In the genomic region with DNA sequence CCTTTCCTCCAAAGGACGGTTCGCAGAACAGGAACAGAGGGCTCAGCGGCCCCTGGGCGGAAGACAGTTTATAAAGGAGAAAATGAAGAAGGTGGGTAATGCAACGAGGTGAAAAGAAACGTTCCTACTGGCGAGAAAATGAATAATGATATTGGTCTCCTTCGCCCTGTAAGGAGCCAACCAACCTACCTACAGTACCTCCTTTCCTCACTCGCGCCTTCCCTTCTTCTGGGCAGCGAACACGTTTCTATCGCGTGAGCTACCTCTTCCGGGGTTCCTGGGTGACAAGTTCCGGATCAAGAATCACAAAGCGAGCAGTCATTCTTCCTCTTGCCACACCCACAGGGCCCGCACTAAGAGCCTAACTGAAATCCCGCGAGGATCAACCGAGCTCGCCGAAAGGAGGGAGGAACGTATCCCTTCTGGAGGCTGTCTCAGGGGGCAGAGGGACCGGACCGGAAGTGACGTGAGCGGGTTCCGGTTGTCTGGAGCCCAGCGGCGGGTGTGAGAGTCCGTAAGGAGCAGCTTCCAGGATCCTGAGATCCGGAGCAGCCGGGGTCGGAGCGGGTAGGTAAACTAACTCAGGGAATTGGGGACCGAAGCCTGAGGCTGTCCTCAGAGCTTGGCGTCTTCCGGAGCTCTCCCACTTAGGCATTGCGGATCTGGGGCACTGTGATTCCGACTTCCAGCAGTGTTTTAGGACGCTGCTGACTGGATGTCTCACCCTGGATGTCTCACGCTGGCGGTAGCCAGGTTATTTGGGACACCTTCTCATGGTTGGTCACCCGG, we compare ENCODE assay signal across 1 cellular context.
TF ChIP-seq lines count a peak whose summit lies in the region.

A gene (minus strand): TSS at position 249 of the 789 bp plus-strand sequence. CDS start 9,452 bp downstream, outside the sequence.
A gene (plus strand): TSS at position 473 of the 789 bp plus-strand sequence. CDS start 23,793 bp downstream, outside the sequence.

TF ChIP-seq in K562, 482 proteins besides CTCF, POLR2A, EP300 and RAD21 (continued from another document and continues in another):
- TF ChIP-seq, protein P1, sequence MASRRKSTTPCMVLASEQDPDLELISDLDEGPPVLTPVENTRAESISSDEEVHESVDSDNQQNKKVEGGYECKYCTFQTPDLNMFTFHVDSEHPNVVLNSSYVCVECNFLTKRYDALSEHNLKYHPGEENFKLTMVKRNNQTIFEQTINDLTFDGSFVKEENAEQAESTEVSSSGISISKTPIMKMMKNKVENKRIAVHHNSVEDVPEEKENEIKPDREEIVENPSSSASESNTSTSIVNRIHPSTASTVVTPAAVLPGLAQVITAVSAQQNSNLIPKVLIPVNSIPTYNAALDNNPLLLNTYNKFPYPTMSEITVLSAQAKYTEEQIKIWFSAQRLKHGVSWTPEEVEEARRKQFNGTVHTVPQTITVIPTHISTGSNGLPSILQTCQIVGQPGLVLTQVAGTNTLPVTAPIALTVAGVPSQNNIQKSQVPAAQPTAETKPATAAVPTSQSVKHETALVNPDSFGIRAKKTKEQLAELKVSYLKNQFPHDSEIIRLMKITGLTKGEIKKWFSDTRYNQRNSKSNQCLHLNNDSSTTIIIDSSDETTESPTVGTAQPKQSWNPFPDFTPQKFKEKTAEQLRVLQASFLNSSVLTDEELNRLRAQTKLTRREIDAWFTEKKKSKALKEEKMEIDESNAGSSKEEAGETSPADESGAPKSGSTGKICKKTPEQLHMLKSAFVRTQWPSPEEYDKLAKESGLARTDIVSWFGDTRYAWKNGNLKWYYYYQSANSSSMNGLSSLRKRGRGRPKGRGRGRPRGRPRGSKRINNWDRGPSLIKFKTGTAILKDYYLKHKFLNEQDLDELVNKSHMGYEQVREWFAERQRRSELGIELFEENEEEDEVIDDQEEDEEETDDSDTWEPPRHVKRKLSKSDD (conservative IDR thresholded peaks at IDR 0.05; ENCODE audit: low read length) = peak; percentile 64; the same call in 1 of the 2 replicates
- TF ChIP-seq, protein P2, sequence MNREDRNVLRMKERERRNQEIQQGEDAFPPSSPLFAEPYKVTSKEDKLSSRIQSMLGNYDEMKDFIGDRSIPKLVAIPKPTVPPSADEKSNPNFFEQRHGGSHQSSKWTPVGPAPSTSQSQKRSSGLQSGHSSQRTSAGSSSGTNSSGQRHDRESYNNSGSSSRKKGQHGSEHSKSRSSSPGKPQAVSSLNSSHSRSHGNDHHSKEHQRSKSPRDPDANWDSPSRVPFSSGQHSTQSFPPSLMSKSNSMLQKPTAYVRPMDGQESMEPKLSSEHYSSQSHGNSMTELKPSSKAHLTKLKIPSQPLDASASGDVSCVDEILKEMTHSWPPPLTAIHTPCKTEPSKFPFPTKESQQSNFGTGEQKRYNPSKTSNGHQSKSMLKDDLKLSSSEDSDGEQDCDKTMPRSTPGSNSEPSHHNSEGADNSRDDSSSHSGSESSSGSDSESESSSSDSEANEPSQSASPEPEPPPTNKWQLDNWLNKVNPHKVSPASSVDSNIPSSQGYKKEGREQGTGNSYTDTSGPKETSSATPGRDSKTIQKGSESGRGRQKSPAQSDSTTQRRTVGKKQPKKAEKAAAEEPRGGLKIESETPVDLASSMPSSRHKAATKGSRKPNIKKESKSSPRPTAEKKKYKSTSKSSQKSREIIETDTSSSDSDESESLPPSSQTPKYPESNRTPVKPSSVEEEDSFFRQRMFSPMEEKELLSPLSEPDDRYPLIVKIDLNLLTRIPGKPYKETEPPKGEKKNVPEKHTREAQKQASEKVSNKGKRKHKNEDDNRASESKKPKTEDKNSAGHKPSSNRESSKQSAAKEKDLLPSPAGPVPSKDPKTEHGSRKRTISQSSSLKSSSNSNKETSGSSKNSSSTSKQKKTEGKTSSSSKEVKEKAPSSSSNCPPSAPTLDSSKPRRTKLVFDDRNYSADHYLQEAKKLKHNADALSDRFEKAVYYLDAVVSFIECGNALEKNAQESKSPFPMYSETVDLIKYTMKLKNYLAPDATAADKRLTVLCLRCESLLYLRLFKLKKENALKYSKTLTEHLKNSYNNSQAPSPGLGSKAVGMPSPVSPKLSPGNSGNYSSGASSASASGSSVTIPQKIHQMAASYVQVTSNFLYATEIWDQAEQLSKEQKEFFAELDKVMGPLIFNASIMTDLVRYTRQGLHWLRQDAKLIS (CRISPR knock-in tag; IDR thresholded peaks at IDR 0.05) = 0 out of 2 replicates have a peak, but pooled peaks have one; percentile 60
- TF ChIP-seq EHMT2 (IDR thresholded peaks at IDR 0.05) (no peak), BACH1 (tag; IDR thresholded peaks at IDR 0.05) (no peak), C11orf30 (IDR thresholded peaks at IDR 0.05; ENCODE audit: low read depth) (peak; percentile 92), TGIF2 (CRISPR knock-in tag; IDR thresholded peaks at IDR 0.05) (no peak), PHF20 (IDR thresholded peaks at IDR 0.05; ENCODE audit: partially characterized antibody) (peak; percentile 70), ZNF431 (CRISPR knock-in tag; IDR thresholded peaks at IDR 0.05) (0 out of 2 replicates have a peak, but pooled peaks have one; percentile 11), KAT8 (IDR thresholded peaks at IDR 0.05; ENCODE audit: low read depth) (no peak), FOXK2 (conservative IDR thresholded peaks at IDR 0.05 in 1 of 2, IDR thresholded peaks at IDR 0.05 in 1 of 2; ENCODE audit: low read depth in 2 of 2) (peak; percentile 65 to 69; a peak in 3 of 4 replicates), ZNF140 (CRISPR knock-in tag; IDR thresholded peaks at IDR 0.05) (no peak), ZKSCAN1 (IDR thresholded peaks at IDR 0.05; ENCODE audit: low read depth, low read length) (peak; percentile 40; the same call in 1 of the 2 replicates)
- TF ChIP-seq, protein P3, sequence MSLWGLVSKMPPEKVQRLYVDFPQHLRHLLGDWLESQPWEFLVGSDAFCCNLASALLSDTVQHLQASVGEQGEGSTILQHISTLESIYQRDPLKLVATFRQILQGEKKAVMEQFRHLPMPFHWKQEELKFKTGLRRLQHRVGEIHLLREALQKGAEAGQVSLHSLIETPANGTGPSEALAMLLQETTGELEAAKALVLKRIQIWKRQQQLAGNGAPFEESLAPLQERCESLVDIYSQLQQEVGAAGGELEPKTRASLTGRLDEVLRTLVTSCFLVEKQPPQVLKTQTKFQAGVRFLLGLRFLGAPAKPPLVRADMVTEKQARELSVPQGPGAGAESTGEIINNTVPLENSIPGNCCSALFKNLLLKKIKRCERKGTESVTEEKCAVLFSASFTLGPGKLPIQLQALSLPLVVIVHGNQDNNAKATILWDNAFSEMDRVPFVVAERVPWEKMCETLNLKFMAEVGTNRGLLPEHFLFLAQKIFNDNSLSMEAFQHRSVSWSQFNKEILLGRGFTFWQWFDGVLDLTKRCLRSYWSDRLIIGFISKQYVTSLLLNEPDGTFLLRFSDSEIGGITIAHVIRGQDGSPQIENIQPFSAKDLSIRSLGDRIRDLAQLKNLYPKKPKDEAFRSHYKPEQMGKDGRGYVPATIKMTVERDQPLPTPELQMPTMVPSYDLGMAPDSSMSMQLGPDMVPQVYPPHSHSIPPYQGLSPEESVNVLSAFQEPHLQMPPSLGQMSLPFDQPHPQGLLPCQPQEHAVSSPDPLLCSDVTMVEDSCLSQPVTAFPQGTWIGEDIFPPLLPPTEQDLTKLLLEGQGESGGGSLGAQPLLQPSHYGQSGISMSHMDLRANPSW (CRISPR knock-in tag; IDR thresholded peaks at IDR 0.05) = no peak
- TF ChIP-seq, protein P4, sequence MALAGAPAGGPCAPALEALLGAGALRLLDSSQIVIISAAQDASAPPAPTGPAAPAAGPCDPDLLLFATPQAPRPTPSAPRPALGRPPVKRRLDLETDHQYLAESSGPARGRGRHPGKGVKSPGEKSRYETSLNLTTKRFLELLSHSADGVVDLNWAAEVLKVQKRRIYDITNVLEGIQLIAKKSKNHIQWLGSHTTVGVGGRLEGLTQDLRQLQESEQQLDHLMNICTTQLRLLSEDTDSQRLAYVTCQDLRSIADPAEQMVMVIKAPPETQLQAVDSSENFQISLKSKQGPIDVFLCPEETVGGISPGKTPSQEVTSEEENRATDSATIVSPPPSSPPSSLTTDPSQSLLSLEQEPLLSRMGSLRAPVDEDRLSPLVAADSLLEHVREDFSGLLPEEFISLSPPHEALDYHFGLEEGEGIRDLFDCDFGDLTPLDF (CRISPR knock-in tag; IDR thresholded peaks at IDR 0.05) = no peak
- TF ChIP-seq, protein P5, sequence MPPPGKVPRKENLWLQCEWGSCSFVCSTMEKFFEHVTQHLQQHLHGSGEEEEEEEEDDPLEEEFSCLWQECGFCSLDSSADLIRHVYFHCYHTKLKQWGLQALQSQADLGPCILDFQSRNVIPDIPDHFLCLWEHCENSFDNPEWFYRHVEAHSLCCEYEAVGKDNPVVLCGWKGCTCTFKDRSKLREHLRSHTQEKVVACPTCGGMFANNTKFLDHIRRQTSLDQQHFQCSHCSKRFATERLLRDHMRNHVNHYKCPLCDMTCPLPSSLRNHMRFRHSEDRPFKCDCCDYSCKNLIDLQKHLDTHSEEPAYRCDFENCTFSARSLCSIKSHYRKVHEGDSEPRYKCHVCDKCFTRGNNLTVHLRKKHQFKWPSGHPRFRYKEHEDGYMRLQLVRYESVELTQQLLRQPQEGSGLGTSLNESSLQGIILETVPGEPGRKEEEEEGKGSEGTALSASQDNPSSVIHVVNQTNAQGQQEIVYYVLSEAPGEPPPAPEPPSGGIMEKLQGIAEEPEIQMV (tag; conservative IDR thresholded peaks at IDR 0.05; ENCODE audit: low read depth) = no peak
- TF ChIP-seq, protein P6, sequence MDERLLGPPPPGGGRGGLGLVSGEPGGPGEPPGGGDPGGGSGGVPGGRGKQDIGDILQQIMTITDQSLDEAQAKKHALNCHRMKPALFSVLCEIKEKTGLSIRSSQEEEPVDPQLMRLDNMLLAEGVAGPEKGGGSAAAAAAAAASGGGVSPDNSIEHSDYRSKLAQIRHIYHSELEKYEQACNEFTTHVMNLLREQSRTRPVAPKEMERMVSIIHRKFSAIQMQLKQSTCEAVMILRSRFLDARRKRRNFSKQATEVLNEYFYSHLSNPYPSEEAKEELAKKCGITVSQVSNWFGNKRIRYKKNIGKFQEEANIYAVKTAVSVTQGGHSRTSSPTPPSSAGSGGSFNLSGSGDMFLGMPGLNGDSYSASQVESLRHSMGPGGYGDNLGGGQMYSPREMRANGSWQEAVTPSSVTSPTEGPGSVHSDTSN (CRISPR knock-in tag; IDR thresholded peaks at IDR 0.05; ENCODE audit: low read depth) = no peak
- TF ChIP-seq, protein P6 (tag; conservative IDR thresholded peaks at IDR 0.05; ENCODE audit: low read depth) = peak; percentile 59
- TF ChIP-seq, protein P7, sequence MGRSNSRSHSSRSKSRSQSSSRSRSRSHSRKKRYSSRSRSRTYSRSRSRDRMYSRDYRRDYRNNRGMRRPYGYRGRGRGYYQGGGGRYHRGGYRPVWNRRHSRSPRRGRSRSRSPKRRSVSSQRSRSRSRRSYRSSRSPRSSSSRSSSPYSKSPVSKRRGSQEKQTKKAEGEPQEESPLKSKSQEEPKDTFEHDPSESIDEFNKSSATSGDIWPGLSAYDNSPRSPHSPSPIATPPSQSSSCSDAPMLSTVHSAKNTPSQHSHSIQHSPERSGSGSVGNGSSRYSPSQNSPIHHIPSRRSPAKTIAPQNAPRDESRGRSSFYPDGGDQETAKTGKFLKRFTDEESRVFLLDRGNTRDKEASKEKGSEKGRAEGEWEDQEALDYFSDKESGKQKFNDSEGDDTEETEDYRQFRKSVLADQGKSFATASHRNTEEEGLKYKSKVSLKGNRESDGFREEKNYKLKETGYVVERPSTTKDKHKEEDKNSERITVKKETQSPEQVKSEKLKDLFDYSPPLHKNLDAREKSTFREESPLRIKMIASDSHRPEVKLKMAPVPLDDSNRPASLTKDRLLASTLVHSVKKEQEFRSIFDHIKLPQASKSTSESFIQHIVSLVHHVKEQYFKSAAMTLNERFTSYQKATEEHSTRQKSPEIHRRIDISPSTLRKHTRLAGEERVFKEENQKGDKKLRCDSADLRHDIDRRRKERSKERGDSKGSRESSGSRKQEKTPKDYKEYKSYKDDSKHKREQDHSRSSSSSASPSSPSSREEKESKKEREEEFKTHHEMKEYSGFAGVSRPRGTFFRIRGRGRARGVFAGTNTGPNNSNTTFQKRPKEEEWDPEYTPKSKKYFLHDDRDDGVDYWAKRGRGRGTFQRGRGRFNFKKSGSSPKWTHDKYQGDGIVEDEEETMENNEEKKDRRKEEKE (IDR thresholded peaks at IDR 0.05; ENCODE audit: borderline replicate concordance in 1 of 2, control insufficient read depth in 1 of 2, low read depth in 2 of 2, low read length in 1 of 2) = 0 out of 4 replicates have a peak, but pooled peaks of 1 of the 2 experiments have one; percentile 63
